Comparison of ENCODE assay signal across 1 cellular context in the genomic region with DNA sequence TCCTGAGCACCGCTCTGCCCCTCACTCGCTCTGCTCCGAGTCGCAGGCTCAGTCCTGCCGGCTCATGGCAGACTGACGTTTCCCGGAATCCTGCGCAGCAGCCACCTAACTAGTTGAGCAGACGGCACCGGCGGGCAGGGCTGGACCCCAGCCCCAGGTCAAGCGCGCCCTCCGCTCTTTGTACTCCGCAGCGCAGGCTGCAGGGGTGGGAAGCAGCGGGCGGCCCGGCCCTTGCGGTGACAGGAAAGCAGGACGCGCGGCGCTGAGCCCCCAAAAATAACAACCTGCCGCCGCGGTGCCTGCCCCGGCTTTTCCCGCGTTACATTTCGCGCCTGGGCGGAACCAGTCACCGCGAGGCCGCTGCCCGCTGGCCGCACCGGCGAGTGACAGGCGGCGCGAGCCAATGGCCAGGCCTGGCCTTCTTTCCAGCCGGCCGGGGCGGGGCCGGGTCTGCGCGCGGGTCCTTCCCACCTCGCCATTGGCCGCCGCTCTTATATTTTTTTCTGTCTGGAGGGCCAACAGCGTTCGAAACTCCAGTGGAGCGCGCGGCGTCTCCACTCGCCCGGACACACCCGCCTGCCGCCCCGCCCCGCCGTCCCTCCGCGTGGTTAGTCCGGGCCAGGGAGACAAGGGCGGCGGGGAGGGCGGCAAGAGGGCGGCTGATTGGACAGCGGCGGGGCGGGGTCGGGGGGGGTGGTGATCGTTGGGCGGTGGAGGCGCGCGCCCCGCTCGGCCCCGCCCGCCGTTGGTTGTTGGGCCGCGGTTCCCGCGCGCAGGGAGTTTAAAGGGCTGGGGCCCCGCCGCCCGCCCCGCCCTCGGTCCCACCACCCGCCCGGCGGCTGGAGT.
TF ChIP-seq lines count a peak whose summit lies in the region.

A gene (minus strand): TSS at position 297 of the 846 bp plus-strand sequence. CDS start 338 bp downstream, outside the sequence.

TF ChIP-seq in GM12878, 131 proteins besides CTCF, POLR2A, EP300 and RAD21 (continued from another document and continues in another):
- TF ChIP-seq, protein P1, sequence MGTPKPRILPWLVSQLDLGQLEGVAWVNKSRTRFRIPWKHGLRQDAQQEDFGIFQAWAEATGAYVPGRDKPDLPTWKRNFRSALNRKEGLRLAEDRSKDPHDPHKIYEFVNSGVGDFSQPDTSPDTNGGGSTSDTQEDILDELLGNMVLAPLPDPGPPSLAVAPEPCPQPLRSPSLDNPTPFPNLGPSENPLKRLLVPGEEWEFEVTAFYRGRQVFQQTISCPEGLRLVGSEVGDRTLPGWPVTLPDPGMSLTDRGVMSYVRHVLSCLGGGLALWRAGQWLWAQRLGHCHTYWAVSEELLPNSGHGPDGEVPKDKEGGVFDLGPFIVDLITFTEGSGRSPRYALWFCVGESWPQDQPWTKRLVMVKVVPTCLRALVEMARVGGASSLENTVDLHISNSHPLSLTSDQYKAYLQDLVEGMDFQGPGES (IDR thresholded peaks at IDR 0.05): peak; percentile 85
- peak; percentile 50 for TF ChIP-seq CREB1 (IDR thresholded peaks at IDR 0.05; ENCODE audit: low read depth)
- no peak for TF ChIP-seq CHD1 (IDR thresholded peaks at IDR 0.05; ENCODE audit: low read depth, low read length)
- TF ChIP-seq MEF2A (IDR thresholded peaks at IDR 0.05; ENCODE audit: insufficient read depth, low read depth, low read length): 0 out of 2 replicates have a peak, but pooled peaks have one; percentile 7
- TF ChIP-seq IKZF1 (conservative IDR thresholded peaks at IDR 0.05): peak; percentile 36; the same call in 1 of the 2 replicates
- TF ChIP-seq STAT3 (IDR thresholded peaks at IDR 0.05; ENCODE audit: low read depth, low read length): no peak
- TF ChIP-seq RCOR1 (conservative IDR thresholded peaks at IDR 0.05; ENCODE audit: low read depth, low read length): no peak
- TF ChIP-seq ZNF384 (IDR thresholded peaks at IDR 0.05; ENCODE audit: borderline replicate concordance, low read depth, low read length): peak; percentile 93
- no peak for TF ChIP-seq CBFB (IDR thresholded peaks at IDR 0.05; ENCODE audit: low read depth)
- TF ChIP-seq ASH2L (IDR thresholded peaks at IDR 0.05; ENCODE audit: borderline replicate concordance, low read depth): no peak
- TF ChIP-seq, protein P2, sequence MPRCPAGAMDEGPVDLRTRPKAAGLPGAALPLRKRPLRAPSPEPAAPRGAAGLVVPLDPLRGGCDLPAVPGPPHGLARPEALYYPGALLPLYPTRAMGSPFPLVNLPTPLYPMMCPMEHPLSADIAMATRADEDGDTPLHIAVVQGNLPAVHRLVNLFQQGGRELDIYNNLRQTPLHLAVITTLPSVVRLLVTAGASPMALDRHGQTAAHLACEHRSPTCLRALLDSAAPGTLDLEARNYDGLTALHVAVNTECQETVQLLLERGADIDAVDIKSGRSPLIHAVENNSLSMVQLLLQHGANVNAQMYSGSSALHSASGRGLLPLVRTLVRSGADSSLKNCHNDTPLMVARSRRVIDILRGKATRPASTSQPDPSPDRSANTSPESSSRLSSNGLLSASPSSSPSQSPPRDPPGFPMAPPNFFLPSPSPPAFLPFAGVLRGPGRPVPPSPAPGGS (IDR thresholded peaks at IDR 0.05; ENCODE audit: borderline replicate concordance, insufficient read depth, low read depth, low read length, poor library complexity, severe bottlenecking): no peak
- TF ChIP-seq, protein P3, sequence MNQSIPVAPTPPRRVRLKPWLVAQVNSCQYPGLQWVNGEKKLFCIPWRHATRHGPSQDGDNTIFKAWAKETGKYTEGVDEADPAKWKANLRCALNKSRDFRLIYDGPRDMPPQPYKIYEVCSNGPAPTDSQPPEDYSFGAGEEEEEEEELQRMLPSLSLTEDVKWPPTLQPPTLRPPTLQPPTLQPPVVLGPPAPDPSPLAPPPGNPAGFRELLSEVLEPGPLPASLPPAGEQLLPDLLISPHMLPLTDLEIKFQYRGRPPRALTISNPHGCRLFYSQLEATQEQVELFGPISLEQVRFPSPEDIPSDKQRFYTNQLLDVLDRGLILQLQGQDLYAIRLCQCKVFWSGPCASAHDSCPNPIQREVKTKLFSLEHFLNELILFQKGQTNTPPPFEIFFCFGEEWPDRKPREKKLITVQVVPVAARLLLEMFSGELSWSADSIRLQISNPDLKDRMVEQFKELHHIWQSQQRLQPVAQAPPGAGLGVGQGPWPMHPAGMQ (IDR thresholded peaks at IDR 0.05; ENCODE audit: borderline replicate concordance): no peak
- no peak for TF ChIP-seq NR2C1 (IDR thresholded peaks at IDR 0.05)
- TF ChIP-seq STAT1 (conservative IDR thresholded peaks at IDR 0.05): no peak
- no peak for TF ChIP-seq POU2F2 (IDR thresholded peaks at IDR 0.05; ENCODE audit: borderline replicate concordance, low read depth, low read length)
- TF ChIP-seq BACH1 (IDR thresholded peaks at IDR 0.05; ENCODE audit: borderline replicate concordance): no peak
- peak; percentile 93 for TF ChIP-seq CHD2 (IDR thresholded peaks at IDR 0.05; ENCODE audit: borderline replicate concordance, low read depth, low read length)
- TF ChIP-seq FOXK2 (IDR thresholded peaks at IDR 0.05): no peak
- TF ChIP-seq SIX5 (IDR thresholded peaks at IDR 0.05; ENCODE audit: low read depth, low read length, severe bottlenecking): no peak
- TF ChIP-seq, protein P4, sequence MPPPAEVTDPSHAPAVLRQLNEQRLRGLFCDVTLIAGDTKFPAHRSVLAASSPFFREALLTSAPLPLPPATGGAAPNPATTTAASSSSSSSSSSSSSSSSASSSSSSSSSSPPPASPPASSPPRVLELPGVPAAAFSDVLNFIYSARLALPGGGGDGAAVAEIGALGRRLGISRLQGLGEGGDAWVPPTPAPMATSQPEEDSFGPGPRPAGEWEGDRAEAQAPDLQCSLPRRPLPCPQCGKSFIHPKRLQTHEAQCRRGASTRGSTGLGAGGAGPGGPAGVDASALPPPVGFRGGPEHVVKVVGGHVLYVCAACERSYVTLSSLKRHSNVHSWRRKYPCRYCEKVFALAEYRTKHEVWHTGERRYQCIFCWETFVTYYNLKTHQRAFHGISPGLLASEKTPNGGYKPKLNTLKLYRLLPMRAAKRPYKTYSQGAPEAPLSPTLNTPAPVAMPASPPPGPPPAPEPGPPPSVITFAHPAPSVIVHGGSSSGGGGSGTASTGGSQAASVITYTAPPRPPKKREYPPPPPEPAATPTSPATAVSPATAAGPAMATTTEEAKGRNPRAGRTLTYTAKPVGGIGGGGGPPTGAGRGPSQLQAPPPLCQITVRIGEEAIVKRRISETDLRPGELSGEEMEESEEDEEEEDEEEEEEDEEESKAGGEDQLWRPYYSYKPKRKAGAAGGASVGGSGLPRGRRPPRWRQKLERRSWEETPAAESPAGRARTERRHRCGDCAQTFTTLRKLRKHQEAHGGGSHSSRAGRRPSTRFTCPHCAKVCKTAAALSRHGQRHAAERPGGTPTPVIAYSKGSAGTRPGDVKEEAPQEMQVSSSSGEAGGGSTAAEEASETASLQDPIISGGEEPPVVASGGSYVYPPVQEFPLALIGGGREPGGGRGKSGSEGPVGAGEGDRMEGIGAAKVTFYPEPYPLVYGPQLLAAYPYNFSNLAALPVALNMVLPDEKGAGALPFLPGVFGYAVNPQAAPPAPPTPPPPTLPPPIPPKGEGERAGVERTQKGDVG (CRISPR knock-in tag; IDR thresholded peaks at IDR 0.05): no peak
- no peak for TF ChIP-seq ZNF24 (IDR thresholded peaks at IDR 0.05)
- TF ChIP-seq, protein P5, sequence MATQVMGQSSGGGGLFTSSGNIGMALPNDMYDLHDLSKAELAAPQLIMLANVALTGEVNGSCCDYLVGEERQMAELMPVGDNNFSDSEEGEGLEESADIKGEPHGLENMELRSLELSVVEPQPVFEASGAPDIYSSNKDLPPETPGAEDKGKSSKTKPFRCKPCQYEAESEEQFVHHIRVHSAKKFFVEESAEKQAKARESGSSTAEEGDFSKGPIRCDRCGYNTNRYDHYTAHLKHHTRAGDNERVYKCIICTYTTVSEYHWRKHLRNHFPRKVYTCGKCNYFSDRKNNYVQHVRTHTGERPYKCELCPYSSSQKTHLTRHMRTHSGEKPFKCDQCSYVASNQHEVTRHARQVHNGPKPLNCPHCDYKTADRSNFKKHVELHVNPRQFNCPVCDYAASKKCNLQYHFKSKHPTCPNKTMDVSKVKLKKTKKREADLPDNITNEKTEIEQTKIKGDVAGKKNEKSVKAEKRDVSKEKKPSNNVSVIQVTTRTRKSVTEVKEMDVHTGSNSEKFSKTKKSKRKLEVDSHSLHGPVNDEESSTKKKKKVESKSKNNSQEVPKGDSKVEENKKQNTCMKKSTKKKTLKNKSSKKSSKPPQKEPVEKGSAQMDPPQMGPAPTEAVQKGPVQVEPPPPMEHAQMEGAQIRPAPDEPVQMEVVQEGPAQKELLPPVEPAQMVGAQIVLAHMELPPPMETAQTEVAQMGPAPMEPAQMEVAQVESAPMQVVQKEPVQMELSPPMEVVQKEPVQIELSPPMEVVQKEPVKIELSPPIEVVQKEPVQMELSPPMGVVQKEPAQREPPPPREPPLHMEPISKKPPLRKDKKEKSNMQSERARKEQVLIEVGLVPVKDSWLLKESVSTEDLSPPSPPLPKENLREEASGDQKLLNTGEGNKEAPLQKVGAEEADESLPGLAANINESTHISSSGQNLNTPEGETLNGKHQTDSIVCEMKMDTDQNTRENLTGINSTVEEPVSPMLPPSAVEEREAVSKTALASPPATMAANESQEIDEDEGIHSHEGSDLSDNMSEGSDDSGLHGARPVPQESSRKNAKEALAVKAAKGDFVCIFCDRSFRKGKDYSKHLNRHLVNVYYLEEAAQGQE (IDR thresholded peaks at IDR 0.05; ENCODE audit: low read depth, low read length): no peak
- TF ChIP-seq SREBF1 (IDR thresholded peaks at IDR 0.05; ENCODE audit: low read length): no peak
- no peak for TF ChIP-seq IRF4 (IDR thresholded peaks at IDR 0.05; ENCODE audit: low read depth, low read length)
- peak; percentile 28; the same call in 1 of the 2 replicates for TF ChIP-seq FOXM1 (IDR thresholded peaks at IDR 0.05; ENCODE audit: low read depth, low read length)
- TF ChIP-seq, protein P6, sequence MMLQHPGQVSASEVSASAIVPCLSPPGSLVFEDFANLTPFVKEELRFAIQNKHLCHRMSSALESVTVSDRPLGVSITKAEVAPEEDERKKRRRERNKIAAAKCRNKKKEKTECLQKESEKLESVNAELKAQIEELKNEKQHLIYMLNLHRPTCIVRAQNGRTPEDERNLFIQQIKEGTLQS (IDR thresholded peaks at IDR 0.05; ENCODE audit: borderline replicate concordance, extremely low read depth, low read depth, low read length): no peak
- TF ChIP-seq, protein P7, sequence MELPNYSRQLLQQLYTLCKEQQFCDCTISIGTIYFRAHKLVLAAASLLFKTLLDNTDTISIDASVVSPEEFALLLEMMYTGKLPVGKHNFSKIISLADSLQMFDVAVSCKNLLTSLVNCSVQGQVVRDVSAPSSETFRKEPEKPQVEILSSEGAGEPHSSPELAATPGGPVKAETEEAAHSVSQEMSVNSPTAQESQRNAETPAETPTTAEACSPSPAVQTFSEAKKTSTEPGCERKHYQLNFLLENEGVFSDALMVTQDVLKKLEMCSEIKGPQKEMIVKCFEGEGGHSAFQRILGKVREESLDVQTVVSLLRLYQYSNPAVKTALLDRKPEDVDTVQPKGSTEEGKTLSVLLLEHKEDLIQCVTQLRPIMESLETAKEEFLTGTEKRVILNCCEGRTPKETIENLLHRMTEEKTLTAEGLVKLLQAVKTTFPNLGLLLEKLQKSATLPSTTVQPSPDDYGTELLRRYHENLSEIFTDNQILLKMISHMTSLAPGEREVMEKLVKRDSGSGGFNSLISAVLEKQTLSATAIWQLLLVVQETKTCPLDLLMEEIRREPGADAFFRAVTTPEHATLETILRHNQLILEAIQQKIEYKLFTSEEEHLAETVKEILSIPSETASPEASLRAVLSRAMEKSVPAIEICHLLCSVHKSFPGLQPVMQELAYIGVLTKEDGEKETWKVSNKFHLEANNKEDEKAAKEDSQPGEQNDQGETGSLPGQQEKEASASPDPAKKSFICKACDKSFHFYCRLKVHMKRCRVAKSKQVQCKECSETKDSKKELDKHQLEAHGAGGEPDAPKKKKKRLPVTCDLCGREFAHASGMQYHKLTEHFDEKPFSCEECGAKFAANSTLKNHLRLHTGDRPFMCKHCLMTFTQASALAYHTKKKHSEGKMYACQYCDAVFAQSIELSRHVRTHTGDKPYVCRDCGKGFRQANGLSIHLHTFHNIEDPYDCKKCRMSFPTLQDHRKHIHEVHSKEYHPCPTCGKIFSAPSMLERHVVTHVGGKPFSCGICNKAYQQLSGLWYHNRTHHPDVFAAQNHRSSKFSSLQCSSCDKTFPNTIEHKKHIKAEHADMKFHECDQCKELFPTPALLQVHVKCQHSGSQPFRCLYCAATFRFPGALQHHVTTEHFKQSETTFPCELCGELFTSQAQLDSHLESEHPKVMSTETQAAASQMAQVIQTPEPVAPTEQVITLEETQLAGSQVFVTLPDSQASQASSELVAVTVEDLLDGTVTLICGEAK (IDR thresholded peaks at IDR 0.05; ENCODE audit: borderline replicate concordance): no peak
- TF ChIP-seq SUPT20H (IDR thresholded peaks at IDR 0.05; ENCODE audit: borderline replicate concordance, control insufficient read depth, low read depth, low read length): no peak
- peak; percentile 57 for TF ChIP-seq RUNX3 (IDR thresholded peaks at IDR 0.05; ENCODE audit: low read length)
- no peak for TF ChIP-seq HCFC1 (IDR thresholded peaks at IDR 0.05; ENCODE audit: low read length)
- peak; percentile 59; the same call in 1 of the 2 replicates for TF ChIP-seq HDAC2 (IDR thresholded peaks at IDR 0.05)
- no peak for TF ChIP-seq MYC (IDR thresholded peaks at IDR 0.05; ENCODE audit: insufficient read depth, insufficient read length, insufficient replicate concordance, low read length, severe bottlenecking)
- no peak; the same call in 1 of the 2 replicates for TF ChIP-seq YY1 (IDR thresholded peaks at IDR 0.05; ENCODE audit: low read depth, low read length)
- TF ChIP-seq, protein P8, sequence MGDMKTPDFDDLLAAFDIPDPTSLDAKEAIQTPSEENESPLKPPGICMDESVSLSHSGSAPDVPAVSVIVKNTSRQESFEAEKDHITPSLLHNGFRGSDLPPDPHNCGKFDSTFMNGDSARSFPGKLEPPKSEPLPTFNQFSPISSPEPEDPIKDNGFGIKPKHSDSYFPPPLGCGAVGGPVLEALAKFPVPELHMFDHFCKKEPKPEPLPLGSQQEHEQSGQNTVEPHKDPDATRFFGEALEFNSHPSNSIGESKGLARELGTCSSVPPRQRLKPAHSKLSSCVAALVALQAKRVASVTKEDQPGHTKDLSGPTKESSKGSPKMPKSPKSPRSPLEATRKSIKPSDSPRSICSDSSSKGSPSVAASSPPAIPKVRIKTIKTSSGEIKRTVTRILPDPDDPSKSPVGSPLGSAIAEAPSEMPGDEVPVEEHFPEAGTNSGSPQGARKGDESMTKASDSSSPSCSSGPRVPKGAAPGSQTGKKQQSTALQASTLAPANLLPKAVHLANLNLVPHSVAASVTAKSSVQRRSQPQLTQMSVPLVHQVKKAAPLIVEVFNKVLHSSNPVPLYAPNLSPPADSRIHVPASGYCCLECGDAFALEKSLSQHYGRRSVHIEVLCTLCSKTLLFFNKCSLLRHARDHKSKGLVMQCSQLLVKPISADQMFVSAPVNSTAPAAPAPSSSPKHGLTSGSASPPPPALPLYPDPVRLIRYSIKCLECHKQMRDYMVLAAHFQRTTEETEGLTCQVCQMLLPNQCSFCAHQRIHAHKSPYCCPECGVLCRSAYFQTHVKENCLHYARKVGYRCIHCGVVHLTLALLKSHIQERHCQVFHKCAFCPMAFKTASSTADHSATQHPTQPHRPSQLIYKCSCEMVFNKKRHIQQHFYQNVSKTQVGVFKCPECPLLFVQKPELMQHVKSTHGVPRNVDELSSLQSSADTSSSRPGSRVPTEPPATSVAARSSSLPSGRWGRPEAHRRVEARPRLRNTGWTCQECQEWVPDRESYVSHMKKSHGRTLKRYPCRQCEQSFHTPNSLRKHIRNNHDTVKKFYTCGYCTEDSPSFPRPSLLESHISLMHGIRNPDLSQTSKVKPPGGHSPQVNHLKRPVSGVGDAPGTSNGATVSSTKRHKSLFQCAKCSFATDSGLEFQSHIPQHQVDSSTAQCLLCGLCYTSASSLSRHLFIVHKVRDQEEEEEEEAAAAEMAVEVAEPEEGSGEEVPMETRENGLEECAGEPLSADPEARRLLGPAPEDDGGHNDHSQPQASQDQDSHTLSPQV (IDR thresholded peaks at IDR 0.05): no peak
